In genomic region chr21:16840549-16840948, GRCh38 we compare ENCODE assay signal across 24 cellular contexts.
"Had no signal": no experiment of that assay in that cellular context is flagged by ENCODE, and none has a peak within 500 bp of the region (broad histone marks: within the 10 kb centered on the region; RNA-seq: fewer than 3 reads in every experiment).

No MANE protein-coding gene starts in this region.

- DNase-seq: activated CD4-positive, alpha-beta T cell treated with anti-CD3 and anti-CD28 coated beads for 4 hours; activated CD8-positive, alpha-beta memory T cell treated with anti-CD3 and anti-CD28 coated beads, Interleukin-2, amount 50 U/mL, for 4 hours; activated CD8-positive, alpha-beta T cell treated with anti-CD3 and anti-CD28 coated beads for 36 hours; activated naive CD4-positive, alpha-beta T cell treated with anti-CD3 and anti-CD28 coated beads, Interleukin-2, amount 50 U/mL, for 16 hours; activated naive CD8-positive, alpha-beta T cell treated with anti-CD3 and anti-CD28 coated beads, Interleukin-2, amount 10 ng/mL, durations not matched to agents 7 days and 5 days; activated T-cell treated with anti-CD3 and anti-CD28 coated beads, Interleukin-2, amount 50 U/mL, for 72 hours; adrenal gland; anterior cingulate cortex; MG63; MV-4-11; NCI-H1092 treated with DMSO at 0.1 percent for 48 hours; NCI-H1417 treated with DMSO at 0.1 percent for 48 hours; NCI-H1694; NCI-H2029; NCI-H2107; NCI-H510A treated with DMSO at 0.1 percent for 48 hours; NCI-H69; NK-92 treated with Interleukin-12 subunit alpha and Interleukin-12 subunit beta, amount 100 ng/mL, for 24 hours; OCI-M1; RPMI8226; SHP77 had no signal

- H3K36me3 ChIP-seq: adrenal gland, MG63, SJSA1 had no signal

- H3K27me3 ChIP-seq: adrenal gland, MG63, SJSA1 had no signal

- H3K27ac ChIP-seq: adrenal gland, SJSA1 had no signal

- H3K4me3 ChIP-seq: adrenal gland, MG63, SJSA1 had no signal

- H3K9me3 ChIP-seq: adrenal gland, MG63, SJSA1 had no signal

- ATAC-seq: activated CD4-positive, CD25-positive, alpha-beta regulatory T cell treated with anti-CD3 and anti-CD28 coated beads, Interleukin-2, amount 50 U/mL, for 24 hours; activated CD8-positive, alpha-beta T cell treated with anti-CD3 and anti-CD28 coated beads for 36 hours; activated T-cell treated with anti-CD3 and anti-CD28 coated beads, Interleukin-2, amount 50 U/mL, for 72 hours; Panc1 had no signal
